ENCODE assay signal across 1 cellular context in genomic region chr2:134927195-134927594, GRCh38.
TF ChIP-seq lines count a peak whose summit lies in the region.

No MANE protein-coding gene starts in this region.

TF ChIP-seq in K562, 482 proteins besides CTCF, POLR2A, EP300 and RAD21 (continued from another document):
- TF ChIP-seq, protein P1, sequence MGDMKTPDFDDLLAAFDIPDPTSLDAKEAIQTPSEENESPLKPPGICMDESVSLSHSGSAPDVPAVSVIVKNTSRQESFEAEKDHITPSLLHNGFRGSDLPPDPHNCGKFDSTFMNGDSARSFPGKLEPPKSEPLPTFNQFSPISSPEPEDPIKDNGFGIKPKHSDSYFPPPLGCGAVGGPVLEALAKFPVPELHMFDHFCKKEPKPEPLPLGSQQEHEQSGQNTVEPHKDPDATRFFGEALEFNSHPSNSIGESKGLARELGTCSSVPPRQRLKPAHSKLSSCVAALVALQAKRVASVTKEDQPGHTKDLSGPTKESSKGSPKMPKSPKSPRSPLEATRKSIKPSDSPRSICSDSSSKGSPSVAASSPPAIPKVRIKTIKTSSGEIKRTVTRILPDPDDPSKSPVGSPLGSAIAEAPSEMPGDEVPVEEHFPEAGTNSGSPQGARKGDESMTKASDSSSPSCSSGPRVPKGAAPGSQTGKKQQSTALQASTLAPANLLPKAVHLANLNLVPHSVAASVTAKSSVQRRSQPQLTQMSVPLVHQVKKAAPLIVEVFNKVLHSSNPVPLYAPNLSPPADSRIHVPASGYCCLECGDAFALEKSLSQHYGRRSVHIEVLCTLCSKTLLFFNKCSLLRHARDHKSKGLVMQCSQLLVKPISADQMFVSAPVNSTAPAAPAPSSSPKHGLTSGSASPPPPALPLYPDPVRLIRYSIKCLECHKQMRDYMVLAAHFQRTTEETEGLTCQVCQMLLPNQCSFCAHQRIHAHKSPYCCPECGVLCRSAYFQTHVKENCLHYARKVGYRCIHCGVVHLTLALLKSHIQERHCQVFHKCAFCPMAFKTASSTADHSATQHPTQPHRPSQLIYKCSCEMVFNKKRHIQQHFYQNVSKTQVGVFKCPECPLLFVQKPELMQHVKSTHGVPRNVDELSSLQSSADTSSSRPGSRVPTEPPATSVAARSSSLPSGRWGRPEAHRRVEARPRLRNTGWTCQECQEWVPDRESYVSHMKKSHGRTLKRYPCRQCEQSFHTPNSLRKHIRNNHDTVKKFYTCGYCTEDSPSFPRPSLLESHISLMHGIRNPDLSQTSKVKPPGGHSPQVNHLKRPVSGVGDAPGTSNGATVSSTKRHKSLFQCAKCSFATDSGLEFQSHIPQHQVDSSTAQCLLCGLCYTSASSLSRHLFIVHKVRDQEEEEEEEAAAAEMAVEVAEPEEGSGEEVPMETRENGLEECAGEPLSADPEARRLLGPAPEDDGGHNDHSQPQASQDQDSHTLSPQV (IDR thresholded peaks at IDR 0.05): no peak
- TF ChIP-seq ZC3H4 (CRISPR knock-in tag; IDR thresholded peaks at IDR 0.05; ENCODE audit: borderline replicate concordance): no peak
- no peak for TF ChIP-seq ZNF121 (CRISPR knock-in tag; conservative IDR thresholded peaks at IDR 0.05)
- no peak for TF ChIP-seq HDGF (IDR thresholded peaks at IDR 0.05)
- TF ChIP-seq SMAD3 (CRISPR knock-in tag; conservative IDR thresholded peaks at IDR 0.05): no peak
- no peak for TF ChIP-seq DEAF1 (CRISPR knock-in tag; IDR thresholded peaks at IDR 0.05)
- peak; percentile 72 for TF ChIP-seq CEBPB (tag; IDR thresholded peaks at IDR 0.05)
- TF ChIP-seq, protein P2, sequence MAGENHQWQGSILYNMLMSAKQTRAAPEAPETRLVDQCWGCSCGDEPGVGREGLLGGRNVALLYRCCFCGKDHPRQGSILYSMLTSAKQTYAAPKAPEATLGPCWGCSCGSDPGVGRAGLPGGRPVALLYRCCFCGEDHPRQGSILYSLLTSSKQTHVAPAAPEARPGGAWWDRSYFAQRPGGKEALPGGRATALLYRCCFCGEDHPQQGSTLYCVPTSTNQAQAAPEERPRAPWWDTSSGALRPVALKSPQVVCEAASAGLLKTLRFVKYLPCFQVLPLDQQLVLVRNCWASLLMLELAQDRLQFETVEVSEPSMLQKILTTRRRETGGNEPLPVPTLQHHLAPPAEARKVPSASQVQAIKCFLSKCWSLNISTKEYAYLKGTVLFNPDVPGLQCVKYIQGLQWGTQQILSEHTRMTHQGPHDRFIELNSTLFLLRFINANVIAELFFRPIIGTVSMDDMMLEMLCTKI (IDR thresholded peaks at IDR 0.05; ENCODE audit: partially characterized antibody): no peak
- no peak for TF ChIP-seq NR2C2 (CRISPR knock-in tag; IDR thresholded peaks at IDR 0.05)
- no peak for TF ChIP-seq NR2C2 (tag; IDR thresholded peaks at IDR 0.05)
- no peak for TF ChIP-seq CEBPG (CRISPR knock-in tag; IDR thresholded peaks at IDR 0.05)
- peak in 1 of 2 experiments; percentile 29; a peak in 1 of 4 replicates for TF ChIP-seq CEBPG (tag; conservative IDR thresholded peaks at IDR 0.05 in 1 of 2, IDR thresholded peaks at IDR 0.05 in 1 of 2)
- TF ChIP-seq NFE2L1 (tag; IDR thresholded peaks at IDR 0.05; ENCODE audit: borderline replicate concordance, low read depth): peak; percentile 58; the same call in 1 of the 2 replicates
- TF ChIP-seq MAFK (IDR thresholded peaks at IDR 0.05; ENCODE audit: low read length): peak; percentile 57; the same call in 1 of the 2 replicates
- peak; percentile 79 for TF ChIP-seq NFE2 (IDR thresholded peaks at IDR 0.05; ENCODE audit: low read depth)
- no peak for TF ChIP-seq HDAC3 (IDR thresholded peaks at IDR 0.05; ENCODE audit: borderline replicate concordance, partially characterized antibody)
